In the genomic region with DNA sequence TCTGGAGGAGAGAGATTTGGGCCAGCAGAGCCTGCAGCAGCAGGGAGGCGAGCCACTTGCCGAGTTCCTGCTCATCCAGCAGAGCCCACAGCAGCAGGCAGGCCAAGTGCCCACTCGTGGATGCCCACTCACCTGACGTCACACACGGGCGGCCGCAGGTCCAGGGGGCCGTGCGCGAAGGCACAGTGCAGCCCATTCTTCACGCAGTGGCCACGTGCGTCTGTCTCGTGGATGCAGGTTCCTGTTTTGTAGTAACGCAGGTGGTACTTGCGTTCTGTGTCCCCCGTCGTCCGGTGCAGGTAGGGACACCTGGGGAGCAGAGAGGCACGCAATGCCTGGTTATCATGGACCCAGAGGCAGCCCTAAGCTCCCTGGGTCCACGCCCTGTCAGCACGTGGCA, we compare ENCODE assay signal across 20 cellular contexts. TPM values are rescaled to one million over a fixed set of nuclear protein-coding genes. Genes with fewer than 3 reads are reported as not detected.
DNase-seq lines count a peak whose midpoint lies in the region; ATAC-seq, FAIRE-seq and TF ChIP-seq lines count a peak whose summit lies in the region.
"Had no signal": no experiment of that assay in that cellular context is flagged by ENCODE, and none has a peak within 500 bp of the region (broad histone marks: within the 10 kb centered on the region; RNA-seq: fewer than 3 reads in every experiment).

No MANE protein-coding gene starts in this region.

- H3K23ac ChIP-seq in neuronal stem cell (ENCODE audit: low read depth, low read length, poor library complexity): peak overlapping the region; percentile 65

- no peak overlapping the region for H2BK15ac ChIP-seq in neuronal stem cell (ENCODE audit: low read length)

- H4K20me1 ChIP-seq in GM12878 (ENCODE audit: control insufficient read depth, insufficient read depth): 0 out of 2 replicates have a peak, but pooled peaks cover 2% of the 10 kb centered on the region

- peak overlapping the region; percentile 92 for H4K8ac ChIP-seq in neuronal stem cell (ENCODE audit: low read depth, low read length)

- no peak overlapping the region for H3K4ac ChIP-seq in neuronal stem cell (ENCODE audit: low read length)

- 92% methylated on average over 22 of the region's 22 CpGs for WGBS in GM12878 (ENCODE audit: insufficient coverage, insufficient replicate concordance, low lambda C conversion rate, missing lambda C conversion rate)
- no CpG with 5 or more reads among the region's 22 CpGs for WGBS in neuronal stem cell (ENCODE audit: extremely low coverage in 2 of 2, insufficient read length in 2 of 2, insufficient replicate concordance in 1 of 2), 2 donors

- no peak overlapping the region for H2BK5ac ChIP-seq in neuronal stem cell (ENCODE audit: low read length)

- H2BK12ac ChIP-seq in neuronal stem cell (ENCODE audit: low read length): no peak overlapping the region

- no peak for TF ChIP-seq EP300 in GM12878 (IDR thresholded peaks at IDR 0.05; ENCODE audit: borderline replicate concordance in 1 of 2, control insufficient read depth in 1 of 2, low read depth in 2 of 2, low read length in 2 of 2)

- peak overlapping the region; percentile 46 for H2AK5ac ChIP-seq in neuronal stem cell (ENCODE audit: low read depth, low read length)

- H3K4me1 ChIP-seq in GM12878 (ENCODE audit: control insufficient read depth, insufficient read depth, low read length) (no peaks in the 10 kb centered on the region; the same call in 1 of the 2 replicates), neuronal stem cell (ENCODE audit: control insufficient read depth in 2 of 2, insufficient read depth in 1 of 2, low read depth in 1 of 2, low read length in 2 of 2) (peaks cover 0 to 5% of the 10 kb centered on the region in 2 donors)

- H3K79me2 ChIP-seq in GM12878 (ENCODE audit: control insufficient read depth, insufficient read depth, low read length): peaks cover 1% of the 10 kb centered on the region; the same call in 1 of the 2 replicates

- SMC1A ChIA-PET in GM12878 (lab: Charles Lee; ENCODE audit: uncharacterized antibody, unreplicated experiment): no interaction called here

- in situ Hi-C loops in GM12878 (cut with MboI): no loop called here

- H3K27me3 ChIP-seq in GM12878 (replicated peaks in 1 of 2; ENCODE audit: control insufficient read depth in 2 of 2, insufficient read depth in 2 of 2, low read length in 1 of 2) (no peaks in the 10 kb centered on the region), neuronal stem cell (ENCODE audit: control insufficient read depth in 3 of 3, insufficient read depth in 3 of 3, low read depth in 1 of 3, low read length in 3 of 3) (no peaks in the 10 kb centered on the region)

- DNase-seq in RWPE1 (ENCODE audit: low spot score) (no peak), GM12878 (ENCODE audit: low read depth, low spot score) (no peak), neuronal stem cell (ENCODE audit: low spot score) (no peak), glutamatergic neuron (no peak)
- DNase-seq: C1 segment of cervical spinal cord; Calu3; CD4-positive, alpha-beta memory T cell; COR-L47; DMS153; DND-41; GOT3; HCEC 1CT had no signal

- H3K79me1 ChIP-seq in neuronal stem cell (ENCODE audit: low read depth, low read length): peaks cover 28% of the 10 kb centered on the region

- H3K4me3 ChIP-seq in GM12878 (no peak overlapping the region), neuronal stem cell (ENCODE audit: low read length in 2 of 2) (no peak overlapping the region)

- H3K9ac ChIP-seq in GM12878 (ENCODE audit: control insufficient read depth, insufficient read depth, low read length): no peak overlapping the region
- peak overlapping the region; percentile 44 for H3K9ac ChIP-seq in neuronal stem cell (ENCODE audit: low read depth, low read length, poor library complexity)

- RAD21 ChIA-PET in GM12878 (lab: Charles Lee; ENCODE audit: unreplicated experiment): no interaction called here

- no peak overlapping the region for H3K27ac Mint-ChIP-seq in glutamatergic neuron (ENCODE audit: unreplicated experiment)

- ATAC-seq in GM12878 (no peak), HG03342 (IDR thresholded peaks at IDR 0.05; ENCODE audit: unreplicated experiment) (no peak), HG03095 (IDR thresholded peaks at IDR 0.05; ENCODE audit: unreplicated experiment) (no peak)

- H3K18ac ChIP-seq in neuronal stem cell (ENCODE audit: low read length): no peak overlapping the region

- H3K9me3 ChIP-seq in GM12878 (replicated peaks; ENCODE audit: control insufficient read depth, insufficient read depth, low read length) (no peaks in the 10 kb centered on the region), neuronal stem cell (replicated peaks in 1 of 2; ENCODE audit: control insufficient read depth in 2 of 2, insufficient read depth in 1 of 2, low read depth in 1 of 2, low read length in 2 of 2) (peaks cover 0 to 2% of the 10 kb centered on the region in 2 donors)

- H2AFZ ChIP-seq in GM12878 (ENCODE audit: control insufficient read depth, low read depth, low read length) (no peak overlapping the region), neuronal stem cell (ENCODE audit: low read length) (no peak overlapping the region)

- H3K36me3 ChIP-seq in GM12878 (ENCODE audit: control insufficient read depth in 2 of 2, insufficient read depth in 2 of 2, low read length in 1 of 2): no peaks in the 10 kb centered on the region; a peak in 2 of 4 replicates
- H3K36me3 ChIP-seq in neuronal stem cell (replicated peaks in 1 of 2; ENCODE audit: control insufficient read depth in 2 of 2, insufficient read depth in 2 of 2, low read length in 2 of 2): peaks cover 26 to 28% of the 10 kb centered on the region in 2 donors

- H3K9me3 Mint-ChIP-seq in glutamatergic neuron (ENCODE audit: unreplicated experiment): peaks cover 4% of the 10 kb centered on the region

- no peak for TF ChIP-seq RAD21 in GM12878 (IDR thresholded peaks at IDR 0.05; ENCODE audit: insufficient read depth, low read depth, low read length)

- H3K14ac ChIP-seq in neuronal stem cell (ENCODE audit: low read length): no peak overlapping the region

- peaks cover 3% of the 10 kb centered on the region for H3K4me1 Mint-ChIP-seq in glutamatergic neuron (ENCODE audit: low read depth, unreplicated experiment)

- 0 out of 2 replicates have a peak overlapping the region, but pooled peaks have one; percentile 8 for H3K27ac ChIP-seq in RWPE1
- H3K27ac ChIP-seq in GM12878 (ENCODE audit: control insufficient read depth, insufficient read depth): no peak overlapping the region
- H3K27ac ChIP-seq in neuronal stem cell (replicated peaks; ENCODE audit: low read length): no peak overlapping the region

- BruUV-seq in GM12878 (replicated peaks; lab: Mats Ljungman, UMichigan): no TSS peak

- no peak overlapping the region for H4K91ac ChIP-seq in neuronal stem cell (ENCODE audit: low read depth, low read length, poor library complexity)

- no peak for FAIRE-seq in GM12878 (lab: Jason Lieb, UNC)
- FAIRE-seq: G401.6, GM19239, H54 had no signal

- H3K27me3 Mint-ChIP-seq in glutamatergic neuron (ENCODE audit: unreplicated experiment): peaks cover 5% of the 10 kb centered on the region
- H3K27me3 Mint-ChIP-seq: CD4-positive, alpha-beta memory T cell had no signal

- no peak overlapping the region for H3K4me2 ChIP-seq in GM12878 (ENCODE audit: control insufficient read depth, insufficient read depth)
- H3K4me2 ChIP-seq in neuronal stem cell (ENCODE audit: insufficient read depth, low read length, poor library complexity, severe bottlenecking): no peak overlapping the region

- H3K36me3 Mint-ChIP-seq in glutamatergic neuron (ENCODE audit: unreplicated experiment): no peaks in the 10 kb centered on the region

- no peak for TF ChIP-seq CTCF in RWPE1 (conservative IDR thresholded peaks at IDR 0.05; ENCODE audit: low read depth)
- no peak for TF ChIP-seq CTCF in GM12878 (IDR thresholded peaks at IDR 0.05 in 2 of 3, conservative IDR thresholded peaks at IDR 0.05 in 1 of 3; ENCODE audit: control insufficient read depth in 2 of 3, extremely low read depth in 1 of 3, insufficient read depth in 1 of 3, low read depth in 3 of 3, low read length in 3 of 3)
- TF ChIP-seq CTCF in glutamatergic neuron (IDR thresholded peaks at IDR 0.05; ENCODE audit: partially characterized antibody, unreplicated experiment): no peak

- CTCF ChIA-PET in RWPE1 (lab: Yijun Ruan, JAX): no interaction called here
- CTCF ChIA-PET in GM12878 (lab: Yijun Ruan, JAX): no interaction called here

- H2BK120ac ChIP-seq in neuronal stem cell (ENCODE audit: low read depth, low read length): no peak overlapping the region

- POLR2A ChIA-PET in RWPE1 (lab: Yijun Ruan, JAX; ENCODE audit: low non-redundant PET) (no interaction called here), GM12878 (lab: Charles Lee) (interaction anchor here (0.6 kb wide), 1 partner anchor 105 kb away, joined by 4 read pairs; no protein-coding TSS in a partner anchor)

- H3K4me3 Mint-ChIP-seq in glutamatergic neuron (ENCODE audit: unreplicated experiment): no peak overlapping the region
- H3K4me3 Mint-ChIP-seq: CD4-positive, alpha-beta memory T cell had no signal

- peak; percentile 37; the same call in 1 of the 2 replicates for TF ChIP-seq POLR2A in GM12878 (IDR thresholded peaks at IDR 0.05; ENCODE audit: low read depth, low read length)

- intact Hi-C loops in GM12878 (cut with micrococcal nuclease; ENCODE audit: unreplicated experiment): no loop called here

RNA-seq across cellular contexts. Expression of gene UNKL, which starts 11.5 kb away (rescaled TPM):
- total RNA-seq in GM12878 (2013; cell fraction: nucleolus; rRNA removed): 59.6 and 66.8 TPM in 2 replicates
- total RNA-seq in GM12878 (2014; rRNA removed) (7.5 and 12.4 TPM in 2 replicates), GM12878 (2014; rRNA removed; fragmentation: Illumina TruSeq; extraction: Trizol) (3.5 and 5.4 TPM in 2 replicates), GM12878 (2021) (18.4 and 21.6 TPM in 2 replicates), glutamatergic neuron (ENCODE audit: unreplicated experiment) (30.7 TPM)
- 6.8 TPM for polyA plus RNA-seq in GM12878 (2011; ENCODE audit: low read depth)
- polyA plus RNA-seq in GM12878 (2011; rRNA removed) (8.9 and 11.2 TPM in 2 replicates), GM12878 (2014; fragmentation: Illumina TruSeq; extraction: Trizol) (1.1 and 2.1 TPM in 2 replicates), GM12878 (2014; fragmentation: Nextera tagmentation; extraction: Ambion mirVana) (under 1 TPM; 0.40 to 0.57 TPM), GM12878 (2014; rRNA removed) (15.1 and 20.7 TPM in 2 replicates), GM12878 (2016; fragmentation: Nextera tagmentation; extraction: Ambion mirVana) (1 to 10 TPM; 8.6 to 9.6 TPM)
- 8.2 and 12.7 TPM in 2 replicates for polyA plus RNA-seq in GM12878 (2011; cell fraction: cytosol; rRNA removed)
- 109 and 131 TPM in 2 replicates for polyA plus RNA-seq in GM12878 (2011; cell fraction: nucleus; rRNA removed)
- polyA plus RNA-seq in GM12878 (2012): 10.9 and 18.3 TPM in 2 replicates
- 4.3 and 6.6 TPM in 2 replicates for polyA minus RNA-seq in GM12878 (2011; rRNA and poly(A)+ RNA removed)
- 6.7 and 10.3 TPM in 2 replicates for polyA minus RNA-seq in GM12878 (2011; cell fraction: cytosol; rRNA and poly(A)+ RNA removed)
- polyA minus RNA-seq in GM12878 (2011; cell fraction: nucleus; rRNA and poly(A)+ RNA removed): 14.6 and 20.2 TPM in 2 replicates
- polyA plus RNA-seq in neuronal stem cell (2013, experiment 1 of 2): 14.1 TPM
- 14.2 TPM for polyA plus RNA-seq in neuronal stem cell (2013, experiment 2 of 2)

RNA-seq across cellular contexts. Expression of gene UQCC4, which starts 17.5 kb away (rescaled TPM):
- 7.8 and 10.6 TPM in 2 replicates for total RNA-seq in GM12878 (2013; cell fraction: nucleolus; rRNA removed)
- 23.8 and 29.2 TPM in 2 replicates for total RNA-seq in GM12878 (2014; rRNA removed)
- 12.4 and 15.1 TPM in 2 replicates for total RNA-seq in GM12878 (2014; rRNA removed; fragmentation: Illumina TruSeq; extraction: Trizol)
- total RNA-seq in GM12878 (2021): 21.9 and 23.7 TPM in 2 replicates
- 12.4 TPM for polyA plus RNA-seq in GM12878 (2011; ENCODE audit: low read depth)
- polyA plus RNA-seq in GM12878 (2011; rRNA removed): 24.5 and 32.9 TPM in 2 replicates
- 41.9 and 49.1 TPM in 2 replicates for polyA plus RNA-seq in GM12878 (2011; cell fraction: cytosol; rRNA removed)
- 21.9 and 25.0 TPM in 2 replicates for polyA plus RNA-seq in GM12878 (2011; cell fraction: nucleus; rRNA removed)
- polyA plus RNA-seq in GM12878 (2012): 15.1 and 16.1 TPM in 2 replicates
- polyA plus RNA-seq in GM12878 (2014; fragmentation: Illumina TruSeq; extraction: Trizol): 4.1 and 9.2 TPM in 2 replicates
- polyA plus RNA-seq in GM12878 (2014; fragmentation: Nextera tagmentation; extraction: Ambion mirVana): 1 to 10 TPM; 1.7 to 4.7 TPM
- 25.4 and 27.1 TPM in 2 replicates for polyA plus RNA-seq in GM12878 (2014; rRNA removed)
- polyA plus RNA-seq in GM12878 (2016; fragmentation: Nextera tagmentation; extraction: Ambion mirVana): 10 to 100 TPM; 45.3 to 56.1 TPM
- polyA minus RNA-seq in GM12878 (2011; rRNA and poly(A)+ RNA removed): 12.1 and 16.2 TPM in 2 replicates
- 6.8 and 7.5 TPM in 2 replicates for polyA minus RNA-seq in GM12878 (2011; cell fraction: cytosol; rRNA and poly(A)+ RNA removed)
- polyA minus RNA-seq in GM12878 (2011; cell fraction: nucleus; rRNA and poly(A)+ RNA removed): 6.4 and 13.4 TPM in 2 replicates
- 15.5 TPM for polyA plus RNA-seq in neuronal stem cell (2013, experiment 1 of 2)
- 14.7 TPM for polyA plus RNA-seq in neuronal stem cell (2013, experiment 2 of 2)
- 10.4 TPM for total RNA-seq in glutamatergic neuron (ENCODE audit: unreplicated experiment)

RNA-seq across cellular contexts. Expression of gene PERCC1, which starts 27.8 kb away (rescaled TPM):
- total RNA-seq in GM12878 (2013; cell fraction: nucleolus; rRNA removed): not detected in 2 replicates
- total RNA-seq in GM12878 (2014; rRNA removed) (not detected in 2 replicates), GM12878 (2014; rRNA removed; fragmentation: Illumina TruSeq; extraction: Trizol) (not detected in 2 replicates), GM12878 (2021) (not detected in 2 replicates), glutamatergic neuron (ENCODE audit: unreplicated experiment) (not detected)
- not detected for polyA plus RNA-seq in GM12878 (2011; ENCODE audit: low read depth)
- polyA plus RNA-seq in GM12878 (2011; rRNA removed) (not detected in 2 replicates), GM12878 (2014; fragmentation: Illumina TruSeq; extraction: Trizol) (not detected in 2 replicates), GM12878 (2014; fragmentation: Nextera tagmentation; extraction: Ambion mirVana) (not detected), GM12878 (2014; rRNA removed) (not detected in 2 replicates), GM12878 (2016; fragmentation: Nextera tagmentation; extraction: Ambion mirVana) (not detected)
- not detected in 2 replicates for polyA plus RNA-seq in GM12878 (2011; cell fraction: cytosol; rRNA removed)
- not detected in 2 replicates for polyA plus RNA-seq in GM12878 (2011; cell fraction: nucleus; rRNA removed)
- polyA plus RNA-seq in GM12878 (2012): not detected in 2 replicates
- polyA minus RNA-seq in GM12878 (2011; rRNA and poly(A)+ RNA removed): not detected in 2 replicates
- not detected in 2 replicates for polyA minus RNA-seq in GM12878 (2011; cell fraction: cytosol; rRNA and poly(A)+ RNA removed)
- not detected in 2 replicates for polyA minus RNA-seq in GM12878 (2011; cell fraction: nucleus; rRNA and poly(A)+ RNA removed)
- polyA plus RNA-seq in neuronal stem cell (2013, experiment 1 of 2): not detected
- polyA plus RNA-seq in neuronal stem cell (2013, experiment 2 of 2): not detected
- total RNA-seq: A172, A673, Calu3 had no signal
- polyA plus RNA-seq: BJ; CD4-positive, alpha-beta memory T cell had no signal

RNA-seq across cellular contexts. Expression of gene CCDC154, which starts 41.3 kb away (rescaled TPM):
- total RNA-seq in GM12878 (2013; cell fraction: nucleolus; rRNA removed): 0.42 and 0.46 TPM in 2 replicates
- total RNA-seq in GM12878 (2014; rRNA removed) (0.06 and 0.11 TPM in 2 replicates), GM12878 (2014; rRNA removed; fragmentation: Illumina TruSeq; extraction: Trizol) (not detected in 2 replicates), GM12878 (2021) (0.21 and 0.26 TPM in 2 replicates), glutamatergic neuron (ENCODE audit: unreplicated experiment) (4.2 TPM)
- polyA plus RNA-seq in GM12878 (2011; ENCODE audit: low read depth): not detected
- polyA plus RNA-seq in GM12878 (2011; rRNA removed) (not detected in 2 replicates), GM12878 (2014; fragmentation: Illumina TruSeq; extraction: Trizol) (not detected in 2 replicates), GM12878 (2014; fragmentation: Nextera tagmentation; extraction: Ambion mirVana) (not detected), GM12878 (2014; rRNA removed) (0.33 TPM in 1 of 2 replicates, not detected in the other), GM12878 (2016; fragmentation: Nextera tagmentation; extraction: Ambion mirVana) (under 1 TPM in 1 of 2 experiments, not detected in 1; 0.25 TPM)
- not detected in 2 replicates for polyA plus RNA-seq in GM12878 (2011; cell fraction: cytosol; rRNA removed)
- polyA plus RNA-seq in GM12878 (2011; cell fraction: nucleus; rRNA removed): 0.19 and 0.37 TPM in 2 replicates
- polyA plus RNA-seq in GM12878 (2012): 0.08 and 0.37 TPM in 2 replicates
- not detected in 2 replicates for polyA minus RNA-seq in GM12878 (2011; rRNA and poly(A)+ RNA removed)
- not detected in 2 replicates for polyA minus RNA-seq in GM12878 (2011; cell fraction: cytosol; rRNA and poly(A)+ RNA removed)
- not detected in 2 replicates for polyA minus RNA-seq in GM12878 (2011; cell fraction: nucleus; rRNA and poly(A)+ RNA removed)
- polyA plus RNA-seq in neuronal stem cell (2013, experiment 1 of 2): 0.86 TPM
- polyA plus RNA-seq in neuronal stem cell (2013, experiment 2 of 2): 1.2 TPM

RNA-seq across cellular contexts. Expression of gene GNPTG, which starts 51.3 kb away (rescaled TPM):
- 14.1 and 16.1 TPM in 2 replicates for total RNA-seq in GM12878 (2013; cell fraction: nucleolus; rRNA removed)
- total RNA-seq in GM12878 (2014; rRNA removed): 19.8 and 21.9 TPM in 2 replicates
- 10.7 TPM in 2 replicates for total RNA-seq in GM12878 (2014; rRNA removed; fragmentation: Illumina TruSeq; extraction: Trizol)
- 23.6 and 25.3 TPM in 2 replicates for total RNA-seq in GM12878 (2021)
- 8.7 TPM for polyA plus RNA-seq in GM12878 (2011; ENCODE audit: low read depth)
- polyA plus RNA-seq in GM12878 (2011; rRNA removed): 9.5 and 19.9 TPM in 2 replicates
- polyA plus RNA-seq in GM12878 (2011; cell fraction: cytosol; rRNA removed): 27.0 and 37.0 TPM in 2 replicates
- 63.8 and 81.0 TPM in 2 replicates for polyA plus RNA-seq in GM12878 (2011; cell fraction: nucleus; rRNA removed)
- polyA plus RNA-seq in GM12878 (2012): 21.9 and 23.7 TPM in 2 replicates
- 2.5 and 7.9 TPM in 2 replicates for polyA plus RNA-seq in GM12878 (2014; fragmentation: Illumina TruSeq; extraction: Trizol)
- 1 to 10 TPM in 1 of 2 experiments, under 1 TPM in 1; 0.80 to 2.4 TPM for polyA plus RNA-seq in GM12878 (2014; fragmentation: Nextera tagmentation; extraction: Ambion mirVana)
- 29.9 and 36.9 TPM in 2 replicates for polyA plus RNA-seq in GM12878 (2014; rRNA removed)
- 10 to 100 TPM; 25.9 to 32.6 TPM for polyA plus RNA-seq in GM12878 (2016; fragmentation: Nextera tagmentation; extraction: Ambion mirVana)
- 7.9 and 8.0 TPM in 2 replicates for polyA minus RNA-seq in GM12878 (2011; rRNA and poly(A)+ RNA removed)
- polyA minus RNA-seq in GM12878 (2011; cell fraction: cytosol; rRNA and poly(A)+ RNA removed): 7.3 and 8.2 TPM in 2 replicates
- polyA minus RNA-seq in GM12878 (2011; cell fraction: nucleus; rRNA and poly(A)+ RNA removed): 6.5 and 16.5 TPM in 2 replicates
- 14.7 TPM for polyA plus RNA-seq in neuronal stem cell (2013, experiment 1 of 2)
- polyA plus RNA-seq in neuronal stem cell (2013, experiment 2 of 2): 13.2 TPM
- total RNA-seq in glutamatergic neuron (ENCODE audit: unreplicated experiment): 50.5 TPM
